ENCODE assay signal across 8 cellular contexts in the genomic region with DNA sequence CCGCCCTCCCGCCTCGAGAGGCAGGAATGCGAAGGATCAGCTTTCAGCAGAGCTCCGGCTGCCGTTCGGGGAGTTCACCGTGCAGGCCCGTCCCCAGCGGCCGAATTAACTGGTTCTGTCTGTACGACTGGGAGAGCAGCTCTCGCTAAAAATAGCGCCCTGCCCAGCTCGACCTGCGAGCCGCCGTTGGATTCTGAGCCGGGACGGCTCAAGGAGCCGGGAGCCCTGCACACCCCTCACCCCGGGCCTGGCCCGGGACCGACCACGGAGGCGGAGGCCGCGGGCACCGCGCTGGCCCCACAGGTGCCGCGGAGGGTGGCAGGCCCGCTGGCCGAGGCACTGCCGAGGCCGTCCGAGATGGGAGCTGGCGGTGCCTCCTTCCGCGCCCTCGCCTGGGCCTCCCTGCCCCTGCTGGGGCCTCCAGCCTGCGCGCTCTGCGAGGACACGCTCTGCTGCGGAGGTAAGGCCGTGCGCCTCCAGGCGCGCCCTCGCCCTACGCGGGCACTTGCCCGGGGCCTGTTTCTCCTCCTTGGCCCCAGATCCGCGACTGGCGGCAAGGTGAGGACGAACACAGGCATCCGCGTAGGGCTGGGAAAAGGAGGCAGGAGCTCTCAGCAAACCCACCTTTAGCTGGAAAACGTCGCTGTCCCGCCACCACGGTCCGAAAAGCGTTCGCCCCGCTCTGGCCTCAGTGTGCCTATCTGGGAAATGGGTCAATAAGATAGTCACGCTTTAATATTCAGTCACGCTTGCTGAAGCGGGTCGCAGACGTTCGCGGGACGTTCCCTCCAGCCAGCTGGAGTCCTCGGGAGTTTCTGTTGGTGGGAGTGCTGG. TPM values are rescaled to one million over a fixed set of nuclear protein-coding genes. Genes with fewer than 3 reads are reported as not detected.
DNase-seq lines count a peak whose midpoint lies in the region; ATAC-seq, FAIRE-seq and TF ChIP-seq lines count a peak whose summit lies in the region.

No MANE protein-coding gene starts in this region.

- H3K9ac ChIP-seq in smooth muscle cell (ENCODE audit: low read depth): peak overlapping the region; percentile 33

- H3K4me3 Mint-ChIP-seq in activated T-helper 2 cell treated with anti-CD3 and anti-CD28 coated beads, Interferon-gamma antibody, Interleukin-2, Interleukin-4, amounts not matched to agents 10 μg/mL and 5 μg/mL and 100 μg/mL, durations not matched to agents 14 hours and 24 hours and 36 hours (ENCODE audit: low read depth): no peak overlapping the region

- H3K27me3 ChIP-seq in bronchial epithelial cell (ENCODE audit: control insufficient read depth, insufficient read depth, low read length): no peaks in the 10 kb centered on the region
- no peaks in the 10 kb centered on the region for H3K27me3 ChIP-seq in smooth muscle cell (ENCODE audit: low read depth)

- H3F3A ChIP-seq in smooth muscle cell (ENCODE audit: low read depth): peaks cover 16% of the 10 kb centered on the region

- FAIRE-seq in bronchial epithelial cell (lab: Jason Lieb, UNC): no peak

- H3K27ac Mint-ChIP-seq in activated T-helper 2 cell treated with anti-CD3 and anti-CD28 coated beads, Interferon-gamma antibody, Interleukin-2, Interleukin-4, amounts not matched to agents 10 μg/mL and 5 μg/mL and 100 μg/mL, durations not matched to agents 14 hours and 24 hours and 36 hours: no peak overlapping the region

- DNase-seq in bronchial epithelial cell (ENCODE audit: low read depth): peak; percentile 78
- peak; percentile 95 for DNase-seq in iPS-NIHi7 (ENCODE audit: extremely low spot score)
- DNase-seq in smooth muscle cell (lab: John Stamatoyannopoulos, UW; ENCODE audit: unreplicated experiment): peak; percentile 81
- no peak for DNase-seq in NCI-H345 treated with DMSO at 0.1 percent for 48 hours (lab: John Stamatoyannopoulos, UW; ENCODE audit: unreplicated experiment)
- DNase-seq in activated T-helper 2 cell treated with anti-CD3 and anti-CD28 coated beads, Interferon-gamma antibody, Interleukin-2, Interleukin-4, amounts not matched to agents 10 μg/mL and 5 μg/mL and 100 μg/mL, durations not matched to agents 14 hours and 24 hours and 36 hours (ENCODE audit: low spot score): no peak
- no peak for DNase-seq in SHP77 treated with DMSO at 0.1 percent for 48 hours (lab: John Stamatoyannopoulos, UW)

- intact Hi-C loops in activated T-helper 2 cell treated with anti-CD3 and anti-CD28 coated beads, Interferon-gamma antibody, Interleukin-2, Interleukin-4, amounts not matched to agents 10 μg/mL and 5 μg/mL and 100 μg/mL, durations not matched to agents 14 hours and 24 hours and 36 hours (cut with micrococcal nuclease): no loop called here

- H3K4me1 Mint-ChIP-seq in activated T-helper 2 cell treated with anti-CD3 and anti-CD28 coated beads, Interferon-gamma antibody, Interleukin-2, Interleukin-4, amounts not matched to agents 10 μg/mL and 5 μg/mL and 100 μg/mL, durations not matched to agents 14 hours and 24 hours and 36 hours (ENCODE audit: low read depth): no peaks in the 10 kb centered on the region

- H3K4me3 ChIP-seq in HEK293 (ENCODE audit: low read depth, low read length) (no peak overlapping the region), bronchial epithelial cell (ENCODE audit: low read depth, low read length) (peak overlapping the region; percentile 58), smooth muscle cell (peak overlapping the region; percentile 71)

- 5% methylated on average over 77 of the region's 77 CpGs for WGBS in smooth muscle cell (ENCODE audit: low lambda C conversion rate)

- POLR2A ChIA-PET in HEK293 (lab: Yijun Ruan, JAX): interaction anchor here (2.5 kb wide), 1 partner anchor 12 kb away, joined by 25 read pairs; no protein-coding TSS in a partner anchor

- H3K9me3 Mint-ChIP-seq in activated T-helper 2 cell treated with anti-CD3 and anti-CD28 coated beads, Interferon-gamma antibody, Interleukin-2, Interleukin-4, amounts not matched to agents 10 μg/mL and 5 μg/mL and 100 μg/mL, durations not matched to agents 14 hours and 24 hours and 36 hours: peaks cover 6% of the 10 kb centered on the region

- H3K27me3 Mint-ChIP-seq in activated T-helper 2 cell treated with anti-CD3 and anti-CD28 coated beads, Interferon-gamma antibody, Interleukin-2, Interleukin-4, amounts not matched to agents 10 μg/mL and 5 μg/mL and 100 μg/mL, durations not matched to agents 14 hours and 24 hours and 36 hours (ENCODE audit: low read depth): peaks cover 46% of the 10 kb centered on the region

- no peak for TF ChIP-seq CTCF in HEK293 (tag by site-specific recombination; IDR thresholded peaks at IDR 0.05)
- TF ChIP-seq CTCF in bronchial epithelial cell (IDR thresholded peaks at IDR 0.05; ENCODE audit: insufficient read depth, low read length, severe bottlenecking): peak; percentile 80
- TF ChIP-seq CTCF in smooth muscle cell (IDR thresholded peaks at IDR 0.05; ENCODE audit: borderline replicate concordance, insufficient read depth, poor library complexity, severe bottlenecking): peak; percentile 25

- H3K36me3 ChIP-seq in HEK293 (ENCODE audit: control insufficient read depth in 2 of 2, insufficient read depth in 1 of 2, low read length in 2 of 2) (no peaks in the 10 kb centered on the region), bronchial epithelial cell (ENCODE audit: control insufficient read depth, insufficient read depth, low read length) (no peaks in the 10 kb centered on the region), smooth muscle cell (ENCODE audit: low read depth) (no peaks in the 10 kb centered on the region)

- H3K4me1 ChIP-seq in HEK293 (ENCODE audit: control insufficient read depth, insufficient read depth, low read length): no peaks in the 10 kb centered on the region
- H3K4me1 ChIP-seq in smooth muscle cell (ENCODE audit: low read depth): no peaks in the 10 kb centered on the region

- H4K20me1 ChIP-seq in smooth muscle cell (ENCODE audit: low read depth): peaks cover 18% of the 10 kb centered on the region

- H3K9me3 ChIP-seq in HEK293 (ENCODE audit: control insufficient read depth, insufficient read depth, low read depth, low read length) (no peaks in the 10 kb centered on the region), smooth muscle cell (replicated peaks; ENCODE audit: low read depth) (no peaks in the 10 kb centered on the region)

- CTCF ChIA-PET in HEK293 (lab: Yijun Ruan, JAX): interaction anchor here (0.6 to 1.6 kb wide), 7 partner anchors 26 to 1393 kb away, joined by 3 to 4 read pairs (median 3); no protein-coding TSS in a partner anchor

- peak overlapping the region; percentile 99 for H3K4me2 ChIP-seq in smooth muscle cell

- peaks cover 4% of the 10 kb centered on the region for H3K36me3 Mint-ChIP-seq in activated T-helper 2 cell treated with anti-CD3 and anti-CD28 coated beads, Interferon-gamma antibody, Interleukin-2, Interleukin-4, amounts not matched to agents 10 μg/mL and 5 μg/mL and 100 μg/mL, durations not matched to agents 14 hours and 24 hours and 36 hours (ENCODE audit: low read depth)

- peaks cover 7% of the 10 kb centered on the region for H3K79me2 ChIP-seq in smooth muscle cell (ENCODE audit: low read depth)

- H3K27ac ChIP-seq in HEK293 (ENCODE audit: extremely low read depth, low read depth, low read length): no peak overlapping the region
- peak overlapping the region; percentile 53 for H3K27ac ChIP-seq in smooth muscle cell (ENCODE audit: low read depth)

- peak overlapping the region; percentile 48 for H2AFZ ChIP-seq in smooth muscle cell (ENCODE audit: low read depth)

- ATAC-seq in HG03432 (IDR thresholded peaks at IDR 0.05; ENCODE audit: unreplicated experiment): no peak

TF ChIP-seq in HEK293, 187 proteins besides CTCF, POLR2A, EP300 and RAD21:
- TF ChIP-seq TCF7L2 (IDR thresholded peaks at IDR 0.05; ENCODE audit: borderline replicate concordance, low read depth, low read length): no peak
- TF ChIP-seq, protein P1, sequence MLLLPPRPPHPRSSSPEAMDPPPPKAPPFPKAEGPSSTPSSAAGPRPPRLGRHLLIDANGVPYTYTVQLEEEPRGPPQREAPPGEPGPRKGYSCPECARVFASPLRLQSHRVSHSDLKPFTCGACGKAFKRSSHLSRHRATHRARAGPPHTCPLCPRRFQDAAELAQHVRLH (tag by site-specific recombination; IDR thresholded peaks at IDR 0.05): peak; percentile 24; the same call in 1 of the 2 replicates
TF ChIP-seq in HEK293: peak in this region for 1.

RNA-seq across cellular contexts. Expression of a gene that starts 53.0 kb away (rescaled TPM):
- 8.4 TPM in 2 replicates for total RNA-seq in bronchial epithelial cell
- total RNA-seq in smooth muscle cell: 15.5 and 21.6 TPM in 2 replicates
- polyA plus RNA-seq in smooth muscle cell: 10.4 and 14.0 TPM in 2 replicates
- total RNA-seq in activated T-helper 2 cell treated with anti-CD3 and anti-CD28 coated beads, Interferon-gamma antibody, Interleukin-2, Interleukin-4, amounts not matched to agents 10 μg/mL and 5 μg/mL and 100 μg/mL, durations not matched to agents 14 hours and 24 hours and 36 hours: 0.02 TPM in 1 of 2 replicates, not detected in the other

Comparison
In these comparisons a context has a peak if more than half of its experiments do, and no peak if none do; other contexts are left out.
1. DNase-seq: peak in bronchial epithelial cell (single experiment), iPS-NIHi7 (single experiment) and smooth muscle cell (single experiment); none in NCI-H345 treated with DMSO at 0.1 percent for 48 hours (single experiment), activated T-helper 2 cell treated with anti-CD3 and anti-CD28 coated beads, Interferon-gamma antibody, Interleukin-2, Interleukin-4, amounts not matched to agents 10 μg/mL and 5 μg/mL and 100 μg/mL, durations not matched to agents 14 hours and 24 hours and 36 hours (single experiment) and SHP77 treated with DMSO at 0.1 percent for 48 hours (single experiment).